ENCODE assay signal across 18 cellular contexts in the genomic region with DNA sequence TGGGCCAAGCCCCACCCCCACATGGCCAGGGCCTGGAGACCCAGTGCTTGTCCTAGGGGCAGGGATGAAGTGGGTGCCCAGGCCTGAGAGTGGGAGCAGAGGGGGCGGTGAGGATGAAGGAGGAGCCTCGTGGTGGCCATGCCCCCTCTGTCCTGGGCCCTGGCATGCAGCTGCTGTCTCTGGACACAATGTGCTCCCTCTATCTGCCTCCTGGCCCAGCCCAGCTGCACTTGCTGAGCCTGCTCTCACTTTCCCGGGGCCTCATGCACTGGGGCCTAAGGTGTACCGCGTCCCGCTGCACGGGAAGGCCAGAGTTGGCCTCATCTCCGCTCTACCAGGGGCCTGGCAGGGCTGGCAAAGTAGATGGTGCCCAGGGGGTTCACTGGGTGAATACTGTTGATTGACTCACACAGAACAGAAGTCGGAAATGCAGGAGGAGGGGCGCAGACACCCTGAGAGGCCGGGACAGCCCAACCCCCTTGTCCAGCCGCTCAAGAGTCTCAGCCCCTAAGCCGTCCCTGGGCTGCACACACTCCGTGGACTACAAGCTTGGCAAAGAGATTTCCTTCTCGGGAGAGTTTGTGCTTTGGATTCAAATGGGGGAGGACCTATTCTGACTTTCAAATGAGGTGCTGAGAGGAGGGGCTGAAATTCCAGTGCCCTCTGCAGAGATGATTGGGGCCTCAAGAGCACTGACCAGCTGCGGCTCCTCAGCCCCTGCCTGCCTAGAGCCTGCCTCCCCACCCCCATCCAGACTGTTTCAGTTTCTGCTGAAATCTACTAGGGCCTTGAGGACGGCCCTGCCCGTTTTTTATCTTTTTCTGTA.
DNase-seq lines count a peak whose midpoint lies in the region; ATAC-seq and TF ChIP-seq lines count a peak whose summit lies in the region.
"Had no signal": no experiment of that assay in that cellular context is flagged by ENCODE, and none has a peak within 500 bp of the region (broad histone marks: within the 10 kb centered on the region; RNA-seq: fewer than 3 reads in every experiment).

No MANE protein-coding gene starts in this region.

- in situ Hi-C loops in G401 (cut with HindIII; ENCODE audit: low sequenced_read_pairs) (no loop called here), KBM-7 (cut with MboI; ENCODE audit: low pct_unique_long_range_greater_than_20kb, low sequenced_read_pairs) (no loop called here)

- no peak for TF ChIP-seq CTCF in osteoblast (IDR thresholded peaks at IDR 0.05; ENCODE audit: extremely low read depth, low read depth, low read length)
- TF ChIP-seq CTCF in breast epithelium (IDR thresholded peaks at IDR 0.05), result no peak

- no peak for ATAC-seq in activated CD4-positive, CD25-positive, alpha-beta regulatory T cell treated with anti-CD3 and anti-CD28 coated beads, Interleukin-2, amount 50 U/mL, for 24 hours
- ATAC-seq in GM21526 (IDR thresholded peaks at IDR 0.05; ENCODE audit: low FRiP score, unreplicated experiment), result no peak
- ATAC-seq: activated CD8-positive, alpha-beta memory T cell treated with anti-CD3 and anti-CD28 coated beads, Interleukin-2, amount 10 ng/mL, durations not matched to agents 7 days and 5 days had no signal

- H4K20me1 ChIP-seq in osteoblast (ENCODE audit: insufficient read depth, low read length), result no peaks in the 10 kb centered on the region

- H3K4me1 ChIP-seq in iPS-20b (ENCODE audit: insufficient read depth, low read length) (peaks cover 8% of the 10 kb centered on the region; the same call in 1 of the 2 replicates), osteoblast (ENCODE audit: insufficient read depth, low read length) (no peaks in the 10 kb centered on the region), breast epithelium (no peaks in the 10 kb centered on the region)
- H3K4me1 ChIP-seq: HAP-1 had no signal

- H3K27ac ChIP-seq in angular gyrus (ENCODE audit: low read depth, low read length) (peak overlapping the region; percentile 88), iPS-20b (ENCODE audit: low read length) (no peak overlapping the region), osteoblast (ENCODE audit: low read depth, low read length) (no peak overlapping the region), breast epithelium (no peak overlapping the region)
- H3K27ac ChIP-seq: brain microvascular endothelial cell, RWPE1 had no signal

- H3K36me3 ChIP-seq in iPS-20b (ENCODE audit: insufficient read depth, low read depth, low read length) (no peaks in the 10 kb centered on the region), osteoblast (ENCODE audit: insufficient read depth, low read length) (no peaks in the 10 kb centered on the region), breast epithelium (no peaks in the 10 kb centered on the region)
- H3K36me3 ChIP-seq: brain microvascular endothelial cell, HAP-1 had no signal

- no peaks in the 10 kb centered on the region for H3K27me3 ChIP-seq in iPS-20b (ENCODE audit: insufficient read depth, low read length)
- no peaks in the 10 kb centered on the region for H3K27me3 ChIP-seq in osteoblast (ENCODE audit: insufficient read depth, low read length)
- no peaks in the 10 kb centered on the region for H3K27me3 ChIP-seq in breast epithelium
- H3K27me3 ChIP-seq: brain microvascular endothelial cell had no signal

- no peak overlapping the region for H3K9ac ChIP-seq in iPS-20b (ENCODE audit: low read depth, low read length)

- 0 out of 2 replicates have a peak overlapping the region, but pooled peaks have one; percentile 14 for H3K4me3 ChIP-seq in iPS-20b (ENCODE audit: low read length)
- no peak overlapping the region for H3K4me3 ChIP-seq in osteoblast (ENCODE audit: insufficient read depth, low read length)
- H3K4me3 ChIP-seq in breast epithelium, result no peak overlapping the region
- H3K4me3 ChIP-seq: HAP-1, smooth muscle cell had no signal

- peak; percentile 30 for DNase-seq in G401 (ENCODE audit: low spot score)
- peak; percentile 55 for DNase-seq in osteoblast (ENCODE audit: insufficient read length, low spot score, missing footprints)
- DNase-seq in breast epithelium (ENCODE audit: low spot score in 2 of 2), result no peak
- DNase-seq in KBM-7, result no peak
- DNase-seq: activated CD8-positive, alpha-beta memory T cell treated with anti-CD3 and anti-CD28 coated beads, Interleukin-2, amount 10 ng/mL, durations not matched to agents 7 days and 5 days; activated gamma-delta T cell treated with Interleukin-2 at 50 U/mL for 16 hours; brain microvascular endothelial cell; effector memory CD4-positive, alpha-beta T cell; mesenchymal stem cell; NCI-H2081; stimulated activated naive CD4-positive, alpha-beta T cell had no signal

- H3K9me3 ChIP-seq in iPS-20b (ENCODE audit: insufficient read depth, low read depth, low read length), result no peaks in the 10 kb centered on the region
- peaks cover 7% of the 10 kb centered on the region for H3K9me3 ChIP-seq in osteoblast (ENCODE audit: low read depth, low read length)
- peaks cover 15 to 26% of the 10 kb centered on the region in 2 donors for H3K9me3 ChIP-seq in breast epithelium
- H3K9me3 ChIP-seq: HAP-1 had no signal

- H3K79me2 ChIP-seq in osteoblast (ENCODE audit: insufficient read depth, low read length), result no peaks in the 10 kb centered on the region

- H2AFZ ChIP-seq in osteoblast (ENCODE audit: low read length), result no peak overlapping the region

- no peak overlapping the region for H3K4me2 ChIP-seq in osteoblast (ENCODE audit: insufficient read depth, low read length)
- H3K4me2 ChIP-seq: smooth muscle cell had no signal

- intact Hi-C loops in breast epithelium (cut with DNase I; ENCODE audit: low total_unique reads), result no loop called here

- no peak for TF ChIP-seq POLR2A in breast epithelium (IDR thresholded peaks at IDR 0.05)

Comparison
In these comparisons a context has a peak if more than half of its experiments do, and no peak if none do; other contexts are left out.
1. DNase-seq: peak in G401 (single experiment) and osteoblast (single experiment); none in breast epithelium (0 of 2) and KBM-7 (single experiment).